16 cellular contexts compared by ENCODE assay signal in the genomic region with DNA sequence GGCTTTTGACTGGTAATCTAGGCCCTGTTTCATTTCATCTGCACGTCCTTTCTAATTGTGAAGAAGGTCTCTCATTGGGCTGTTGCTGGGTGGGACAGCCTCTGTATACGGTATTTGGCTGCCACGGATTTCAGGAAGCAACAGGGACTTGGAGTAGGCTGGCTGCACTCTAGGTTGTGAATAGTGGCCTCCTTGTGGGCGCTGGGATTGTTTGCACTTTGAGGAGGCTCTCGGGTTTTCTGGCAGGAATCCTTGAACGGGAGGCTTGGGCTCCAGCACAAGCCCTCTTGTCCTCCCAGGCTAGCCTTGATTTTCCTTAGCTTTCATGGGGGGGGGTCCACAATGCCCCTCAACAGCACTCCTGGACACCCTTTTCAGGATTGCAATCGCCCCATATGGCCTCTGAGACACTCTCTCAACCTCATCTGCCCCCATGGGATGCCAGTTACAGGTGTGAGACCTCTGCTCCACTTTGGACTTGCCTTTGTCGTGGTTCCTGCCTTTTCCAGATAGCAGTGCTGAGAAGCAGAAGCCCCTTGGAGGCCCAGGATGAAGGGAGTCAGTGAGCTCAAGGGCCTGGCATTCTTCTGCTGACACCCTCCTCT.
"Had no signal": no experiment of that assay in that cellular context is flagged by ENCODE, and none has a peak within 500 bp of the region (broad histone marks: within the 10 kb centered on the region; RNA-seq: fewer than 3 reads in every experiment).

No MANE protein-coding gene starts in this region.

- H3K9me3 ChIP-seq: breast epithelium, testis, upper lobe of right lung had no signal

- H3K27ac Mint-ChIP-seq: activated T-cell treated with anti-CD3 and anti-CD28 coated beads, Interleukin-2, amount 50 U/mL, for 72 hours; nephron; stimulated activated naive CD8-positive, alpha-beta T cell treated with anti-CD3 and anti-CD28 coated beads, Interleukin-15, Interleukin-2, amounts not matched to agents 100 ng/mL and 50 ng/mL, for 24 hours; T-helper 1 cell treated with Interleukin-12 subunit alpha and Interleukin-12 subunit beta and Interleukin-4 antibody, amounts not matched to agents 30 μg/mL and 1 μg/mL, for 36 hours had no signal

- H3K36me3 ChIP-seq: breast epithelium, left lung, upper lobe of right lung had no signal

- H3K4me3 ChIP-seq: breast epithelium, left lung, testis, upper lobe of right lung had no signal

- H3K27ac ChIP-seq: breast epithelium, left lung, testis, upper lobe of right lung had no signal

- H3K4me1 ChIP-seq: breast epithelium, left lung, testis, upper lobe of right lung had no signal

- H3K4me3 Mint-ChIP-seq: activated T-cell treated with anti-CD3 and anti-CD28 coated beads, Interleukin-2, amount 50 U/mL, for 72 hours; nephron; stimulated activated naive CD8-positive, alpha-beta T cell treated with anti-CD3 and anti-CD28 coated beads, Interleukin-15, Interleukin-2, amounts not matched to agents 100 ng/mL and 50 ng/mL, for 24 hours; T-helper 1 cell treated with Interleukin-12 subunit alpha and Interleukin-12 subunit beta and Interleukin-4 antibody, amounts not matched to agents 30 μg/mL and 1 μg/mL, for 36 hours had no signal

- ATAC-seq: activated CD4-positive, CD25-positive, alpha-beta regulatory T cell treated with anti-CD3 and anti-CD28 coated beads, Interleukin-2, amount 50 U/mL, for 24 hours; activated T-cell treated with anti-CD3 and anti-CD28 coated beads, Interleukin-2, amount 50 U/mL, for 72 hours; left lung; upper lobe of right lung had no signal

- H3K4me1 Mint-ChIP-seq: nephron had no signal

- H3K27me3 ChIP-seq: breast epithelium, left lung, testis, upper lobe of right lung had no signal

- DNase-seq: activated CD4-positive, alpha-beta T cell treated with anti-CD3 and anti-CD28 coated beads, Interleukin-2, amount 50 U/mL, for 48 hours; activated naive CD4-positive, alpha-beta T cell; activated T-cell treated with anti-CD3 and anti-CD28 coated beads, Interleukin-2, amount 50 U/mL, for 72 hours; left lung; mesenchymal stem cell; occipital lobe; stimulated activated CD4-positive, alpha-beta T cell treated with anti-CD3 and anti-CD28 coated beads, Interleukin-12 subunit alpha, Interleukin-12 subunit beta, amount 100 ng/mL, for 4 hours; stimulated activated CD4-positive, alpha-beta T cell treated with anti-CD3 and anti-CD28 coated beads, Interleukin-2, amount 100 ng/mL, for 48 hours; stimulated activated CD8-positive, alpha-beta memory T cell treated with anti-CD3 and anti-CD28 coated beads, Interleukin-4, amount 100 ng/mL, for 48 hours; testis had no signal
